24 cellular contexts compared by ENCODE assay signal in genomic region chr1:192959657-192960186, GRCh38.
DNase-seq lines count a peak whose midpoint lies in the region; ATAC-seq and TF ChIP-seq lines count a peak whose summit lies in the region.
"Had no signal": no experiment of that assay in that cellular context is flagged by ENCODE, and none has a peak within 500 bp of the region (broad histone marks: within the 10 kb centered on the region; RNA-seq: fewer than 3 reads in every experiment).

No MANE protein-coding gene starts in this region.

- H3K27me3 ChIP-seq in CD8-positive, alpha-beta T cell (ENCODE audit: insufficient read depth, low read length) = no peaks in the 10 kb centered on the region
- H3K27me3 ChIP-seq in GM23248 (replicated peaks; ENCODE audit: insufficient read depth) = no peaks in the 10 kb centered on the region
- H3K27me3 ChIP-seq: vagina had no signal

- H3K36me3 Mint-ChIP-seq in CD8-positive, alpha-beta T cell = peaks cover 15% of the 10 kb centered on the region

- H3K4me2 ChIP-seq in GM23248 (ENCODE audit: unreplicated experiment) = no peak overlapping the region

- no peaks in the 10 kb centered on the region for H3K27me3 Mint-ChIP-seq in CD8-positive, alpha-beta T cell (ENCODE audit: low read depth)
- H3K27me3 Mint-ChIP-seq: activated B cell treated with CpG ODN at 0.5 μM for 24 hours; stimulated activated memory B cell treated with anti-CD40 and anti-IgM and Interleukin-4, amounts not matched to agents 10 μg/mL and 1 μg/mL and 100 μg/mL, for 72 hours had no signal

- no peak overlapping the region for H3K4me3 ChIP-seq in CD8-positive, alpha-beta T cell (ENCODE audit: low read depth, low read length)
- H3K4me3 ChIP-seq in GM23248 = no peak overlapping the region
- H3K4me3 ChIP-seq: coronary artery, vagina had no signal

- intact Hi-C loops in CD8-positive, alpha-beta T cell (cut with DNase I, micrococcal nuclease) = no loop called here

- H3K9ac ChIP-seq in GM23248 = no peak overlapping the region

- peaks cover 8% of the 10 kb centered on the region for H3K4me1 Mint-ChIP-seq in CD8-positive, alpha-beta T cell (ENCODE audit: low read depth)
- H3K4me1 Mint-ChIP-seq: activated B cell treated with CpG ODN at 0.5 μM for 24 hours; stimulated activated memory B cell treated with anti-CD40 and anti-IgM and Interleukin-4, amounts not matched to agents 10 μg/mL and 1 μg/mL and 100 μg/mL, for 72 hours had no signal

- CTCF ChIA-PET in CD8-positive, alpha-beta T cell (lab: Charles Lee) = no interaction called here

- no peaks in the 10 kb centered on the region for H3K9me3 ChIP-seq in CD8-positive, alpha-beta T cell (ENCODE audit: low read length)
- H3K9me3 ChIP-seq in GM23248 (ENCODE audit: low read depth) = no peaks in the 10 kb centered on the region
- H3K9me3 ChIP-seq: vagina had no signal

- POLR2A ChIA-PET in CD8-positive, alpha-beta T cell (lab: Charles Lee) = no interaction called here

- H3K27ac ChIP-seq in CD8-positive, alpha-beta T cell (ENCODE audit: low read depth, low read length) = no peak overlapping the region
- no peak overlapping the region for H3K27ac ChIP-seq in GM23248
- H3K27ac ChIP-seq: coronary artery, vagina had no signal

- H4K20me1 ChIP-seq in GM23248 (ENCODE audit: insufficient read depth) = no peaks in the 10 kb centered on the region

- H3K9me2 ChIP-seq in GM23248 (ENCODE audit: insufficient read depth) = no peaks in the 10 kb centered on the region

- no peak overlapping the region for H2AFZ ChIP-seq in GM23248

- H3K9me3 Mint-ChIP-seq in CD8-positive, alpha-beta T cell = no peaks in the 10 kb centered on the region
- H3K9me3 Mint-ChIP-seq: activated B cell treated with CpG ODN at 0.5 μM for 24 hours; stimulated activated memory B cell treated with anti-CD40 and anti-IgM and Interleukin-4, amounts not matched to agents 10 μg/mL and 1 μg/mL and 100 μg/mL, for 72 hours had no signal

- in situ Hi-C loops in KBM-7 (cut with MboI; ENCODE audit: low pct_unique_long_range_greater_than_20kb, low sequenced_read_pairs) (no loop called here), GM23248 (cut with MboI) (no loop called here)

- H3K79me2 ChIP-seq in GM23248 (ENCODE audit: insufficient read depth) = no peaks in the 10 kb centered on the region

- no peaks in the 10 kb centered on the region for H3K4me1 ChIP-seq in CD8-positive, alpha-beta T cell (ENCODE audit: insufficient read depth, low read length)
- no peaks in the 10 kb centered on the region for H3K4me1 ChIP-seq in GM23248 (ENCODE audit: insufficient read depth)
- H3K4me1 ChIP-seq: vagina had no signal

- DNase-seq in KBM-7 (no peak), GM23248 (no peak)
- no peak for DNase-seq in CD8-positive, alpha-beta T cell
- DNase-seq: activated B cell treated with CpG ODN at 0.5 μM for 24 hours; activated CD4-positive, alpha-beta T cell treated with anti-CD3 and anti-CD28 coated beads, Interleukin-2, amount 50 U/mL, for 4 hours; activated gamma-delta T cell treated with Interleukin-2 at 50 U/mL for 16 hours; glutamatergic neuron; mammary epithelial cell; NCI-H1105; NCI-H2029; NCI-H226; NCI-H82; small intestine; stimulated activated CD4-positive, alpha-beta T cell treated with anti-CD3 and anti-CD28 coated beads, Interleukin-2, amount 100 ng/mL, for 24 hours; T-helper 9 cell had no signal

- H3K4me3 Mint-ChIP-seq in CD8-positive, alpha-beta T cell = no peak overlapping the region
- H3K4me3 Mint-ChIP-seq: activated B cell treated with CpG ODN at 0.5 μM for 24 hours; stimulated activated memory B cell treated with anti-CD40 and anti-IgM and Interleukin-4, amounts not matched to agents 10 μg/mL and 1 μg/mL and 100 μg/mL, for 72 hours had no signal

- H3K36me3 ChIP-seq in CD8-positive, alpha-beta T cell (ENCODE audit: insufficient read depth, low read length) = no peaks in the 10 kb centered on the region
- H3K36me3 ChIP-seq in GM23248 (ENCODE audit: low read depth) = no peaks in the 10 kb centered on the region
- H3K36me3 ChIP-seq: vagina had no signal

- ATAC-seq in GM19351 (IDR thresholded peaks at IDR 0.05; ENCODE audit: unreplicated experiment) (peak; percentile 74), HG02610 (IDR thresholded peaks at IDR 0.05; ENCODE audit: unreplicated experiment) (peak; percentile 72), HG03520 (IDR thresholded peaks at IDR 0.05; ENCODE audit: unreplicated experiment) (peak; percentile 63), GM19463 (IDR thresholded peaks at IDR 0.05; ENCODE audit: unreplicated experiment) (no peak)
- ATAC-seq in CD8-positive, alpha-beta T cell = no peak
- ATAC-seq: HepG2; Right ventricle myocardium inferior; stimulated activated memory B cell treated with anti-CD40 and anti-IgM and Interleukin-4, amounts not matched to agents 10 μg/mL and 1 μg/mL and 100 μg/mL, for 72 hours had no signal

- no peak overlapping the region for H3K27ac Mint-ChIP-seq in CD8-positive, alpha-beta T cell
- H3K27ac Mint-ChIP-seq: activated B cell treated with CpG ODN at 0.5 μM for 24 hours; stimulated activated memory B cell treated with anti-CD40 and anti-IgM and Interleukin-4, amounts not matched to agents 10 μg/mL and 1 μg/mL and 100 μg/mL, for 72 hours had no signal

- no peak for TF ChIP-seq CTCF in CD8-positive, alpha-beta T cell (IDR thresholded peaks at IDR 0.05)

- H3F3A ChIP-seq in GM23248 (ENCODE audit: insufficient read depth) = no peaks in the 10 kb centered on the region

Comparison
In these comparisons a context has a peak if more than half of its experiments do, and no peak if none do; other contexts are left out.
1. ATAC-seq: peak in GM19351 (single experiment), HG02610 (single experiment) and HG03520 (single experiment); none in GM19463 (single experiment) and CD8-positive, alpha-beta T cell (single experiment).